Comparison of ENCODE assay signal across 12 cellular contexts in genomic region chr21:35738342-35738961, GRCh38.
DNase-seq lines count a peak whose midpoint lies in the region; ATAC-seq, FAIRE-seq and TF ChIP-seq lines count a peak whose summit lies in the region.
"Had no signal": no experiment of that assay in that cellular context is flagged by ENCODE, and none has a peak within 500 bp of the region (broad histone marks: within the 10 kb centered on the region; RNA-seq: fewer than 3 reads in every experiment).

No MANE protein-coding gene starts in this region.

- H3K4me3 ChIP-seq in heart right ventricle (no peak overlapping the region), right atrium auricular region (no peak overlapping the region)
- no peak overlapping the region for H3K4me3 ChIP-seq in CD4-positive, alpha-beta memory T cell (ENCODE audit: low read length in 2 of 2)
- H3K4me3 ChIP-seq: SK-N-MC had no signal

- H3K4me3 Mint-ChIP-seq in CD4-positive, alpha-beta memory T cell, result no peak overlapping the region
- H3K4me3 Mint-ChIP-seq: activated CD8-positive, alpha-beta T cell treated with anti-CD3 and anti-CD28 coated beads, Interleukin-2, amount 10 ng/mL, durations not matched to agents 7 days and 5 days; stimulated activated naive CD8-positive, alpha-beta T cell treated with anti-CD3 and anti-CD28 coated beads, Interleukin-15, amount 100 ng/mL, for 72 hours had no signal

- H3K9me3 ChIP-seq in heart right ventricle (peaks cover 0 to 21% (median 0%) of the 10 kb centered on the region in 11 donors), right atrium auricular region (peaks cover 3% of the 10 kb centered on the region in 2 donors)
- peaks cover 0 to 4% of the 10 kb centered on the region in 2 donors for H3K9me3 ChIP-seq in CD4-positive, alpha-beta memory T cell (ENCODE audit: control insufficient read depth in 1 of 2, low read length in 2 of 2)

- intact Hi-C loops in heart right ventricle (cut with DNase I), result no loop called here
- intact Hi-C loops in CD4-positive, alpha-beta memory T cell (cut with micrococcal nuclease), result no loop called here

- H3K36me3 ChIP-seq in heart right ventricle (no peaks in the 10 kb centered on the region), right atrium auricular region (no peaks in the 10 kb centered on the region)
- no peaks in the 10 kb centered on the region for H3K36me3 ChIP-seq in CD4-positive, alpha-beta memory T cell (ENCODE audit: insufficient read depth, low read length)

- peak; percentile 5 to 16 for DNase-seq in heart right ventricle
- DNase-seq in right atrium auricular region (ENCODE audit: low spot score), result no peak
- DNase-seq in SKM-1 (lab: John Stamatoyannopoulos, UW; ENCODE audit: unreplicated experiment), result peak; percentile 38
- peak; percentile 45 for DNase-seq in iris pigment epithelial cell (ENCODE audit: low read depth)
- DNase-seq in urothelium cell line (ENCODE audit: low spot score), result peak; percentile 13
- DNase-seq in CD4-positive, alpha-beta memory T cell, result no peak
- DNase-seq: activated CD8-positive, alpha-beta T cell treated with anti-CD3 and anti-CD28 coated beads, Interleukin-2, amount 10 ng/mL, durations not matched to agents 7 days and 5 days; stimulated activated naive CD8-positive, alpha-beta T cell treated with anti-CD3 and anti-CD28 coated beads, Interleukin-15, amount 100 ng/mL, for 72 hours had no signal

- H3K27ac Mint-ChIP-seq in CD4-positive, alpha-beta memory T cell, result no peak overlapping the region
- H3K27ac Mint-ChIP-seq: activated CD8-positive, alpha-beta T cell treated with anti-CD3 and anti-CD28 coated beads, Interleukin-2, amount 10 ng/mL, durations not matched to agents 7 days and 5 days; stimulated activated naive CD8-positive, alpha-beta T cell treated with anti-CD3 and anti-CD28 coated beads, Interleukin-15, amount 100 ng/mL, for 72 hours had no signal

- H3K4me1 Mint-ChIP-seq in CD4-positive, alpha-beta memory T cell, result no peaks in the 10 kb centered on the region
- H3K4me1 Mint-ChIP-seq: stimulated activated naive CD8-positive, alpha-beta T cell treated with anti-CD3 and anti-CD28 coated beads, Interleukin-15, amount 100 ng/mL, for 72 hours had no signal

- 41 to 50% methylated on average over 8 of the region's 8 CpGs for WGBS in heart right ventricle, 2 donors

- POLR2A ChIA-PET in CD4-positive, alpha-beta memory T cell (lab: Charles Lee; ENCODE audit: partially characterized antibody), result no interaction called here

- H3K27ac ChIP-seq in heart right ventricle (peak overlapping the region in 8 of 10 donors; percentile 25 to 86 (median 44)), right atrium auricular region (no peak overlapping the region)
- no peak overlapping the region for H3K27ac ChIP-seq in CD4-positive, alpha-beta memory T cell (ENCODE audit: low read depth, low read length)
- H3K27ac ChIP-seq: SK-N-MC had no signal

- FAIRE-seq in urothelium cell line (lab: Jason Lieb, UNC), result no peak
- FAIRE-seq: GM12891 had no signal

- ATAC-seq in heart right ventricle, result peak in 7 of 8 donors; percentile 13 to 82 (median 56)
- ATAC-seq in HG02840 (IDR thresholded peaks at IDR 0.05; ENCODE audit: low FRiP score, unreplicated experiment), result no peak
- no peak for ATAC-seq in GM18873 (IDR thresholded peaks at IDR 0.05; ENCODE audit: low FRiP score, unreplicated experiment)
- ATAC-seq: activated CD8-positive, alpha-beta T cell treated with anti-CD3 and anti-CD28 coated beads, Interleukin-2, amount 10 ng/mL, durations not matched to agents 7 days and 5 days; stimulated activated naive CD8-positive, alpha-beta T cell treated with anti-CD3 and anti-CD28 coated beads, Interleukin-15, amount 100 ng/mL, for 72 hours had no signal

- H3K27me3 ChIP-seq in heart right ventricle, result peaks cover 0 to 11% (median 0%) of the 10 kb centered on the region in 7 donors
- no peaks in the 10 kb centered on the region for H3K27me3 ChIP-seq in right atrium auricular region
- no peaks in the 10 kb centered on the region for H3K27me3 ChIP-seq in CD4-positive, alpha-beta memory T cell (ENCODE audit: insufficient read depth, low read length)

- no peak for TF ChIP-seq CTCF in heart right ventricle (IDR thresholded peaks at IDR 0.05)
- no peak for TF ChIP-seq CTCF in right atrium auricular region (IDR thresholded peaks at IDR 0.05)

- no peaks in the 10 kb centered on the region for H3K36me3 Mint-ChIP-seq in CD4-positive, alpha-beta memory T cell

- peaks cover 0 to 11% (median 0%) of the 10 kb centered on the region in 9 donors for H3K4me1 ChIP-seq in heart right ventricle
- peaks cover 0 to 7% of the 10 kb centered on the region in 2 donors for H3K4me1 ChIP-seq in right atrium auricular region
- no peaks in the 10 kb centered on the region for H3K4me1 ChIP-seq in CD4-positive, alpha-beta memory T cell (ENCODE audit: insufficient read depth, low read length)

- H3K9me3 Mint-ChIP-seq in CD4-positive, alpha-beta memory T cell, result peaks cover 0 to 10% (median under 1%) of the 10 kb centered on the region in 8 donors

- peaks cover 6 to 12% of the 10 kb centered on the region in 2 donors for H3K27me3 Mint-ChIP-seq in CD4-positive, alpha-beta memory T cell

- CTCF ChIA-PET in CD4-positive, alpha-beta memory T cell (lab: Charles Lee; ENCODE audit: partially characterized antibody), result no interaction called here

Comparison
In these comparisons a context has a peak if more than half of its experiments do, and no peak if none do; other contexts are left out.
1. DNase-seq: peak in heart right ventricle (2 of 2), SKM-1 (single experiment), iris pigment epithelial cell (single experiment) and urothelium cell line (single experiment); none in right atrium auricular region (single experiment) and CD4-positive, alpha-beta memory T cell (0 of 5).
2. H3K27ac ChIP-seq: peak in heart right ventricle (8 of 10); none in right atrium auricular region (0 of 2) and CD4-positive, alpha-beta memory T cell (single experiment).
3. ATAC-seq: peak in heart right ventricle (7 of 8); none in HG02840 (single experiment) and GM18873 (single experiment).